1 cellular context compared by ENCODE assay signal in genomic region chr1:118868387-118868786, GRCh38.
TF ChIP-seq lines count a peak whose summit lies in the region.

No MANE protein-coding gene starts in this region.

TF ChIP-seq in HEK293, 187 proteins besides CTCF, POLR2A, EP300 and RAD21:
- TF ChIP-seq PRDM10 (tag by site-specific recombination; IDR thresholded peaks at IDR 0.05) (peak; percentile 69), ZNF302 (tag by site-specific recombination; IDR thresholded peaks at IDR 0.05; ENCODE audit: low read depth) (no peak)
TF ChIP-seq in HEK293: peak in this region for 1.
